ENCODE assay signal across 10 cellular contexts in the genomic region with DNA sequence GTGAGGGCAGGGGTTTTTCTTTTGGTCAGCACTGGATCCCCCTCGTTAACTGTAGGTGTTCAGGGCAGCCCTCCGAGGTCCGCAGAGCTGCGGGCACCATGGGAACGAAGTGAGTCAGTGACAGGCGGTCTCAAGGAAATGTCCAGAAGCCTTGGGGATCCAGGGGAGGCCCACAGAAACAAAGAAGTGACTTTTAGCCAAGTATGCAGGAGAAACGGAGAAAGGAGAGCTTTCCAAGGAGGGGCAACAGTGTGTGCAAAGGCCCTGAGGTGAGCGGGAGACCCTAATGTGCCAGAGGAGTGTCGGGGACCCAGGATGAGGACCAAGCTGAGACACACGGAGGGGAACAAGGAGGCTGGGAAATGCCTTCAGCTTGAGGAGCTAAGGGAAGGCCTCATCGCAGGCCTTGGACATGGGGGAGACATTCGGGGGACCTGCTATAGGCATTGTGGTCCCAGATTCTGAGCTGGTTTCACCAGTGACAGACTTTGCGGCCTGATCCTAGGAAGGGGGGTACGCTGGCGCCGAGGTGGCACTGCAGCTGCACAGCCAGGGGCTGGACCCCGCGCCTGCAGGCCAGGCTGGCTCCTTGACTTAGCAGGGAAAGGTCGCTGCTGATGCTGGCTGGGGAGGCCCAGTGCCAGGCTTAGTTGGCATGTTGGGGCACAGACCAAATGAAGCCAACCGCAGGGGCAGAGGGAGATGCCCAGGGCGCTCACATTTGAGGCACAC. TPM values are rescaled to one million over a fixed set of nuclear protein-coding genes. Genes with fewer than 3 reads are reported as not detected.
DNase-seq lines count a peak whose midpoint lies in the region; ATAC-seq, FAIRE-seq and TF ChIP-seq lines count a peak whose summit lies in the region.
"Had no signal": no experiment of that assay in that cellular context is flagged by ENCODE, and none has a peak within 500 bp of the region (broad histone marks: within the 10 kb centered on the region; RNA-seq: fewer than 3 reads in every experiment).

No MANE protein-coding gene starts in this region.

- peak overlapping the region; percentile 64; the same call in 1 of the 2 replicates for H3K9ac ChIP-seq in OCI-LY1 (ENCODE audit: low read length)

- BruUV-seq in Caco-2 (replicated peaks; lab: Mats Ljungman, UMichigan), result TSS peak; percentile 63

- peaks cover 7% of the 10 kb centered on the region for H3K36me3 ChIP-seq in Caco-2 (ENCODE audit: control insufficient read depth, insufficient read depth, low read length)
- peaks cover 5% of the 10 kb centered on the region for H3K36me3 ChIP-seq in OCI-LY1 (ENCODE audit: insufficient read depth, low read length)

- H3K4me3 ChIP-seq in Caco-2 (ENCODE audit: low read depth, low read length), result no peak overlapping the region
- peak overlapping the region; percentile 62 for H3K4me3 ChIP-seq in OCI-LY1 (ENCODE audit: low read depth, low read length, poor library complexity, severe bottlenecking)
- peak overlapping the region; percentile 61 for H3K4me3 ChIP-seq in epithelial cell of proximal tubule (ENCODE audit: low read depth, low read length)

- intact Hi-C loops in Caco-2 (cut with micrococcal nuclease; ENCODE audit: unreplicated experiment), result loop anchor here (1.0 to 10.0 kb wide), 2 partner anchors 65 to 122 kb away; a partner anchor contains a TSS
- intact Hi-C loops in posterior vena cava (cut with DNase I), result no loop called here

- CTCF ChIA-PET in Caco-2 (lab: Charles Lee), result no interaction called here

- H3K4me1 ChIP-seq in Caco-2 (peaks cover 14% of the 10 kb centered on the region; the same call in 1 of the 2 replicates), OCI-LY1 (ENCODE audit: insufficient read depth, low read length, severe bottlenecking) (peaks cover 21% of the 10 kb centered on the region)

- H3K4me1 Mint-ChIP-seq in Caco-2 (ENCODE audit: low read depth, unreplicated experiment), result peaks cover 7% of the 10 kb centered on the region

- no peak overlapping the region for H3K27ac ChIP-seq in OCI-LY1 (ENCODE audit: low read depth, low read length, poor library complexity, severe bottlenecking)

- peak overlapping the region; percentile 72 for H3K4me2 ChIP-seq in OCI-LY1 (ENCODE audit: low read length)

- no peaks in the 10 kb centered on the region for H4K20me1 ChIP-seq in OCI-LY1 (ENCODE audit: insufficient read depth, low read length)

- H3K9me3 ChIP-seq in Caco-2 (no peaks in the 10 kb centered on the region), OCI-LY1 (ENCODE audit: low read length) (no peaks in the 10 kb centered on the region)

- no peak for FAIRE-seq in HTR-8/SVneo (lab: Jason Lieb, UNC)

- H2AFZ ChIP-seq in OCI-LY1 (ENCODE audit: low read length), result no peak overlapping the region

- no peaks in the 10 kb centered on the region for H3K27me3 ChIP-seq in Caco-2 (replicated peaks; ENCODE audit: control insufficient read depth, insufficient read depth, low read length)
- no peaks in the 10 kb centered on the region for H3K27me3 ChIP-seq in OCI-LY1 (ENCODE audit: insufficient read depth, low read length)

- H3F3A ChIP-seq in OCI-LY1 (ENCODE audit: insufficient read depth, low read length), result no peaks in the 10 kb centered on the region

- TF ChIP-seq CTCF in Caco-2 (IDR thresholded peaks at IDR 0.05; ENCODE audit: insufficient read depth in 1 of 2, low read depth in 1 of 2, low read length in 1 of 2, severe bottlenecking in 1 of 2, unreplicated experiment in 1 of 2) (no peak), OCI-LY1 (IDR thresholded peaks at IDR 0.05; ENCODE audit: low read length) (no peak), epithelial cell of proximal tubule (conservative IDR thresholded peaks at IDR 0.05; ENCODE audit: low read depth, low read length) (no peak)

- ATAC-seq in HG03457 (IDR thresholded peaks at IDR 0.05; ENCODE audit: unreplicated experiment), result no peak

- H3K79me2 ChIP-seq in OCI-LY1 (ENCODE audit: insufficient read depth, low read length), result no peaks in the 10 kb centered on the region

- H3K9me3 Mint-ChIP-seq in Caco-2 (ENCODE audit: unreplicated experiment), result no peaks in the 10 kb centered on the region

- POLR2A ChIA-PET in Caco-2 (lab: Charles Lee), result interaction anchor here (1.3 kb wide), 1 partner anchor 29 kb away, joined by 3 read pairs; no protein-coding TSS in a partner anchor

- H3K27ac Mint-ChIP-seq in Caco-2 (ENCODE audit: unreplicated experiment), result peak overlapping the region; percentile 62

- no peaks in the 10 kb centered on the region for H3K27me3 Mint-ChIP-seq in Caco-2 (ENCODE audit: insufficient read depth, unreplicated experiment)

- DNase-seq in Caco-2 (no peak), epithelial cell of proximal tubule (ENCODE audit: low read depth) (no peak), posterior vena cava (ENCODE audit: low spot score) (peak; percentile 76), AML-193 (lab: John Stamatoyannopoulos, UW) (no peak), HTR-8/SVneo (ENCODE audit: insufficient read length, low spot score) (no peak), NCI-H524 (lab: John Stamatoyannopoulos, UW) (no peak)
- DNase-seq: activated CD8-positive, alpha-beta memory T cell treated with anti-CD3 and anti-CD28 coated beads, Interleukin-2, amount 50 U/mL, for 48 hours; NCI-H1048 had no signal

- H3K36me3 Mint-ChIP-seq in Caco-2 (ENCODE audit: insufficient read depth, unreplicated experiment), result peaks cover 71% of the 10 kb centered on the region

- H3K9me2 ChIP-seq in OCI-LY1 (ENCODE audit: low read depth, low read length), result no peaks in the 10 kb centered on the region

- H3K4me3 Mint-ChIP-seq in Caco-2 (ENCODE audit: unreplicated experiment), result peak overlapping the region; percentile 74

RNA-seq across cellular contexts. Expression of a gene that starts 3.3 kb away (rescaled TPM):
- total RNA-seq in Caco-2 (2022), result 2.3 and 2.4 TPM in 2 replicates
- 0.94 and 9.1 TPM in 2 replicates for total RNA-seq in epithelial cell of proximal tubule
- 10 to 100 TPM; 19.7 to 20.3 TPM for total RNA-seq in posterior vena cava

RNA-seq across cellular contexts. Expression of a gene that starts 9.6 kb away (rescaled TPM):
- total RNA-seq in Caco-2 (2022) (215 and 217 TPM in 2 replicates), epithelial cell of proximal tubule (232 and 278 TPM in 2 replicates), posterior vena cava (10 to 100 TPM; 54.6 to 62.8 TPM)

RNA-seq across cellular contexts. Expression of a gene that starts 23.7 kb away (rescaled TPM):
- total RNA-seq in Caco-2 (2022), result 250 and 259 TPM in 2 replicates
- 233 and 275 TPM in 2 replicates for total RNA-seq in epithelial cell of proximal tubule
- 100 to 1,000 TPM; 245 to 333 TPM for total RNA-seq in posterior vena cava
